In the genomic region with DNA sequence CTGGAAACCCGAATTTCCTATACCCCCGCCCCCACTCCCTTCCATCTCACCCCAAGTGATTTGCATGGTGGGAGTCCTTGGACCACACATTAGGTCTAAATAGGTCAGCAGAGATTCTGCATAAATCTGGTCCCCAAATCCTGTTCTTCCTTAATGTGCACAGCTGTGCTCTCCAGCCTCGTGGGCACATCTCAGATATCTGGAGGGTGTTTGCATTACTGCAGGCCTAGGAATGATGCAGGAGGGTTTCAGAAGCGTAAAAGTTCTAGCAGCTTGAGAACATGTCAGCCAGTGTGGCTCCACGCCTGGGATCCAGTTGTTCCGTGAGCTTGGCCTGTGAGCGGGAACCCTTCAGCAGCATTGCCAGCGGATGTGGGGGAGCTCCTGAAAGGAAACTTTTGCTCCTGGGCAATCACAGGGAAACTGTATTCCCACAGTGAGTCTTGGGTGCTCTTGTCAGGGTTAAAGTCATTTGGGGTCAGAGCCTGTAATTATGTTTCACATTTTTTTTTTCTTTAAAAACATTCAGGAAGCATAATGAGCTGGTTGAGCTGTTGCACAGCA, we compare ENCODE assay signal across 1 cellular context.
TF ChIP-seq lines count a peak whose summit lies in the region.

No MANE protein-coding gene starts in this region.

TF ChIP-seq in GM23338, 12 proteins besides CTCF, POLR2A, EP300 and RAD21 (continued from another document):
- TF ChIP-seq REST (IDR thresholded peaks at IDR 0.05; ENCODE audit: unreplicated experiment) (no peak), ZNF114 (CRISPR knock-in tag; IDR thresholded peaks at IDR 0.05) (no peak), ETS1 (IDR thresholded peaks at IDR 0.05) (no peak), POLR2AphosphoS5 (IDR thresholded peaks at IDR 0.05; ENCODE audit: low read depth) (no peak), NANOG (IDR thresholded peaks at IDR 0.05; ENCODE audit: borderline replicate concordance) (no peak), CREB1 (CRISPR knock-in tag; IDR thresholded peaks at IDR 0.05; ENCODE audit: low read depth) (no peak), EZH2phosphoT487 (IDR thresholded peaks at IDR 0.05; ENCODE audit: unreplicated experiment) (no peak), EZH2 (IDR thresholded peaks at IDR 0.05; ENCODE audit: low read depth, unreplicated experiment) (no peak), STAT1 (IDR thresholded peaks at IDR 0.05; ENCODE audit: unreplicated experiment) (no peak), JUNB (IDR thresholded peaks at IDR 0.05; ENCODE audit: unreplicated experiment) (no peak)
- TF ChIP-seq, protein P1, sequence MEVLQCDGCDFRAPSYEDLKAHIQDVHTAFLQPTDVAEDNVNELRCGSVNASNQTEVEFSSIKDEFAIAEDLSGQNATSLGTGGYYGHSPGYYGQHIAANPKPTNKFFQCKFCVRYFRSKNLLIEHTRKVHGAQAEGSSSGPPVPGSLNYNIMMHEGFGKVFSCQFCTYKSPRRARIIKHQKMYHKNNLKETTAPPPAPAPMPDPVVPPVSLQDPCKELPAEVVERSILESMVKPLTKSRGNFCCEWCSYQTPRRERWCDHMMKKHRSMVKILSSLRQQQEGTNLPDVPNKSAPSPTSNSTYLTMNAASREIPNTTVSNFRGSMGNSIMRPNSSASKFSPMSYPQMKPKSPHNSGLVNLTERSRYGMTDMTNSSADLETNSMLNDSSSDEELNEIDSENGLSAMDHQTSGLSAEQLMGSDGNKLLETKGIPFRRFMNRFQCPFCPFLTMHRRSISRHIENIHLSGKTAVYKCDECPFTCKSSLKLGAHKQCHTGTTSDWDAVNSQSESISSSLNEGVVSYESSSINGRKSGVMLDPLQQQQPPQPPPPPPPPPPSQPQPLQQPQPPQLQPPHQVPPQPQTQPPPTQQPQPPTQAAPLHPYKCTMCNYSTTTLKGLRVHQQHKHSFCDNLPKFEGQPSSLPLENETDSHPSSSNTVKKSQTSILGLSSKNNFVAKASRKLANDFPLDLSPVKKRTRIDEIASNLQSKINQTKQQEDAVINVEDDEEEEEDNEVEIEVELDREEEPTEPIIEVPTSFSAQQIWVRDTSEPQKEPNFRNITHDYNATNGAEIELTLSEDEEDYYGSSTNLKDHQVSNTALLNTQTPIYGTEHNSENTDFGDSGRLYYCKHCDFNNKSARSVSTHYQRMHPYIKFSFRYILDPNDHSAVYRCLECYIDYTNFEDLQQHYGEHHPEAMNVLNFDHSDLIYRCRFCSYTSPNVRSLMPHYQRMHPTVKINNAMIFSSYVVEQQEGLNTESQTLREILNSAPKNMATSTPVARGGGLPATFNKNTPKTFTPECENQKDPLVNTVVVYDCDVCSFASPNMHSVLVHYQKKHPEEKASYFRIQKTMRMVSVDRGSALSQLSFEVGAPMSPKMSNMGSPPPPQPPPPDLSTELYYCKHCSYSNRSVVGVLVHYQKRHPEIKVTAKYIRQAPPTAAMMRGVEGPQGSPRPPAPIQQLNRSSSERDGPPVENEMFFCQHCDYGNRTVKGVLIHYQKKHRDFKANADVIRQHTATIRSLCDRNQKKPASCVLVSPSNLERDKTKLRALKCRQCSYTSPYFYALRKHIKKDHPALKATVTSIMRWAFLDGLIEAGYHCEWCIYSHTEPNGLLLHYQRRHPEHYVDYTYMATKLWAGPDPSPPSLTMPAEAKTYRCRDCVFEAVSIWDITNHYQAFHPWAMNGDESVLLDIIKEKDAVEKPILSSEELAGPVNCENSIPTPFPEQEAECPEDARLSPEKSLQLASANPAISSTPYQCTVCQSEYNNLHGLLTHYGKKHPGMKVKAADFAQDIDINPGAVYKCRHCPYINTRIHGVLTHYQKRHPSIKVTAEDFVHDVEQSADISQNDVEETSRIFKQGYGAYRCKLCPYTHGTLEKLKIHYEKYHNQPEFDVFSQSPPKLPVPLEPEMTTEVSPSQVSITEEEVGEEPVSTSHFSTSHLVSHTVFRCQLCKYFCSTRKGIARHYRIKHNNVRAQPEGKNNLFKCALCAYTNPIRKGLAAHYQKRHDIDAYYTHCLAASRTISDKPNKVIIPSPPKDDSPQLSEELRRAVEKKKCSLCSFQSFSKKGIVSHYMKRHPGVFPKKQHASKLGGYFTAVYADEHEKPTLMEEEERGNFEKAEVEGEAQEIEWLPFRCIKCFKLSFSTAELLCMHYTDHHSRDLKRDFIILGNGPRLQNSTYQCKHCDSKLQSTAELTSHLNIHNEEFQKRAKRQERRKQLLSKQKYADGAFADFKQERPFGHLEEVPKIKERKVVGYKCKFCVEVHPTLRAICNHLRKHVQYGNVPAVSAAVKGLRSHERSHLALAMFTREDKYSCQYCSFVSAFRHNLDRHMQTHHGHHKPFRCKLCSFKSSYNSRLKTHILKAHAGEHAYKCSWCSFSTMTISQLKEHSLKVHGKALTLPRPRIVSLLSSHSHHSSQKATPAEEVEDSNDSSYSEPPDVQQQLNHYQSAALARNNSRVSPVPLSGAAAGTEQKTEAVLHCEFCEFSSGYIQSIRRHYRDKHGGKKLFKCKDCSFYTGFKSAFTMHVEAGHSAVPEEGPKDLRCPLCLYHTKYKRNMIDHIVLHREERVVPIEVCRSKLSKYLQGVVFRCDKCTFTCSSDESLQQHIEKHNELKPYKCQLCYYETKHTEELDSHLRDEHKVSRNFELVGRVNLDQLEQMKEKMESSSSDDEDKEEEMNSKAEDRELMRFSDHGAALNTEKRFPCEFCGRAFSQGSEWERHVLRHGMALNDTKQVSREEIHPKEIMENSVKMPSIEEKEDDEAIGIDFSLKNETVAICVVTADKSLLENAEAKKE (CRISPR knock-in tag; IDR thresholded peaks at IDR 0.05): no peak
